In genomic region chr20:57388953-57389694, GRCh38 we compare ENCODE assay signal across 8 cellular contexts. TPM values are rescaled to one million over a fixed set of nuclear protein-coding genes. Genes with fewer than 3 reads are reported as not detected.
A peak's percentile ranks its signal among the peaks of the same experiment; 100 is the strongest.
DNase-seq lines count a peak whose midpoint lies in the region; ATAC-seq and TF ChIP-seq lines count a peak whose summit lies in the region.

No MANE protein-coding gene starts in this region.

- H3K27me3 ChIP-seq in iPS-18a (ENCODE audit: control insufficient read depth, insufficient read depth, low read length) = peaks cover 11% of the 10 kb centered on the region

- H3K36me3 ChIP-seq in iPS-18a (ENCODE audit: control insufficient read depth, low read depth, low read length) = peaks cover 12% of the 10 kb centered on the region

- peaks cover 22% of the 10 kb centered on the region for H3K36me3 Mint-ChIP-seq in brain

- H3K27ac ChIP-seq in iPS-18a (ENCODE audit: low read length) (no peak overlapping the region), skin epidermis (peak overlapping the region in 19 of 21 experiments; percentile 24 to 84 (median 59))

- peak overlapping the region in 3 of 5 experiments; percentile 46 to 72 (median 55) for H3K4me3 Mint-ChIP-seq in brain

- POLR2A ChIA-PET in GM10248 (lab: Yijun Ruan, JAX) = interaction anchor here (1.1 to 2.4 kb wide), 3 partner anchors 9 to 17 kb away, joined by 5 to 15 read pairs (median 6); no protein-coding TSS in a partner anchor

- peak overlapping the region in 1 of 5 experiments; percentile 55 for H3K27ac Mint-ChIP-seq in brain

- ATAC-seq in HG03442 (IDR thresholded peaks at IDR 0.05; ENCODE audit: unreplicated experiment) (peak; percentile 38), HG02610 (IDR thresholded peaks at IDR 0.05; ENCODE audit: unreplicated experiment) (no peak)

- H3K4me1 ChIP-seq in iPS-18a (ENCODE audit: control insufficient read depth, low read depth, low read length) = peaks cover 16% of the 10 kb centered on the region

- CTCF ChIA-PET in GM10248 (lab: Yijun Ruan, JAX) = interaction anchor here (0.9 to 5.4 kb wide), 13 partner anchors 8 to 117 kb away, joined by 3 to 18 read pairs (median 4); no protein-coding TSS in a partner anchor

- H3K27me3 Mint-ChIP-seq in brain = peaks cover 3% of the 10 kb centered on the region

- H3K9me3 Mint-ChIP-seq in brain = no peaks in the 10 kb centered on the region

- DNase-seq in GM10248 (ENCODE audit: extremely low spot score) = peak; percentile 85
- DNase-seq in T-helper 1 cell = peak; percentile 33 to 62 (median 47)
- no peak for DNase-seq in cerebellar nuclear complex (lab: John Stamatoyannopoulos, UW)

- TF ChIP-seq CTCF in GM10248 (IDR thresholded peaks at IDR 0.05; ENCODE audit: control extremely low read depth, extremely low read depth, low read depth, missing control alignments) (peak; percentile 56), brain (conservative IDR thresholded peaks at IDR 0.05) (no peak)

- H3K4me1 Mint-ChIP-seq in brain = peaks cover 29% of the 10 kb centered on the region

- no peaks in the 10 kb centered on the region for H3K9me3 ChIP-seq in iPS-18a (ENCODE audit: control insufficient read depth, low read depth, low read length)

- peak overlapping the region; percentile 78 for H3K9ac ChIP-seq in iPS-18a (ENCODE audit: low read length)

- peak overlapping the region; percentile 58 for H3K4me3 ChIP-seq in iPS-18a (ENCODE audit: low read length)
- peak overlapping the region in 6 of 7 experiments; percentile 13 to 74 (median 20) for H3K4me3 ChIP-seq in skin epidermis

RNA-seq across cellular contexts. Expression of gene RBM38, which starts 2.1 kb away (rescaled TPM):
- 74.8 TPM for polyA plus RNA-seq in brain (ENCODE audit: insufficient read depth, low read depth, low replicate concordance)

RNA-seq across cellular contexts. Expression of gene RAE1, which starts 38.1 kb away (rescaled TPM):
- 65.4 TPM for polyA plus RNA-seq in brain (ENCODE audit: insufficient read depth, low read depth, low replicate concordance)

RNA-seq across cellular contexts. Expression of gene SPO11, which starts 59.5 kb away (rescaled TPM):
- polyA plus RNA-seq in brain (ENCODE audit: insufficient read depth, low read depth, low replicate concordance) = not detected

Comparison
In these comparisons a context has a peak if more than half of its experiments do, and no peak if none do; other contexts are left out.
1. DNase-seq: peak in GM10248 (single experiment) and T-helper 1 cell (5 of 5); none in cerebellar nuclear complex (0 of 2).